19 cellular contexts compared by ENCODE assay signal in the genomic region with DNA sequence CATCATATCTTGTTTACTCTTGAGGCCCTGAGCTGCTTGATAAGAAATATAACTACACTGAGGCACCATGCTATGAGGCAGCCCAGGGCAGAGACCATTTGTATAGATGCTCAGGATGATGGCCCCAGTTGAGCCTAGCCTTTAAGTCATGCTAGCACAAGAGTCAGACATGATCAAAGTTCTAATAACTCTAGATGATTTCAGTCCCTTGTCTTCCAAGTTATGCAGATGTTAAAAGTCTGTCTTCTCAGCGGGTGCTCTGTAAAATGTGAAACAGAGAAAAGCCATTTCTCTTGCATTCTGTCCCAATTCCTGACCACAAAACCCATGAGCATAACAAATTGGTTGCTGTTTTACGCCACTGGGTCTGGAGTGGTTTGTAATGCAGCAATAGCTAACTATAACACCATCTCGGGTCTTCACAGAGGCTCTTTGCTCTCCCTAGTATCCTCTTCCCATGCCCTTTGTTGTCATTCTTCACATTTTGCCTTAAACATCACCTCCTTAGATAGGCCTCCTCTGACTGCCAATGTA. TPM values are rescaled to one million over a fixed set of nuclear protein-coding genes. Genes with fewer than 3 reads are reported as not detected.
A peak's percentile ranks its signal among the peaks of the same experiment; 100 is the strongest.
DNase-seq lines count a peak whose midpoint lies in the region; ATAC-seq and TF ChIP-seq lines count a peak whose summit lies in the region.
"Had no signal": no experiment of that assay in that cellular context is flagged by ENCODE, and none has a peak within 500 bp of the region (broad histone marks: within the 10 kb centered on the region; RNA-seq: fewer than 3 reads in every experiment).

No MANE protein-coding gene starts in this region.

- no peak overlapping the region for H3K27ac ChIP-seq in OCI-LY3 (ENCODE audit: low read length)
- H3K27ac ChIP-seq: foreskin keratinocyte, thoracic aorta had no signal

- no peak overlapping the region for H3K9ac ChIP-seq in OCI-LY3 (ENCODE audit: low read length)

- no peak overlapping the region for H3K4me3 ChIP-seq in OCI-LY3 (ENCODE audit: low read length)
- H3K4me3 ChIP-seq: lung, thoracic aorta had no signal

- peak; percentile 94 for ATAC-seq in GM18909 (IDR thresholded peaks at IDR 0.05; ENCODE audit: poor library complexity, unreplicated experiment)
- ATAC-seq in GM21529 (IDR thresholded peaks at IDR 0.05; ENCODE audit: unreplicated experiment) = peak; percentile 68
- peak; percentile 73 for ATAC-seq in HG03025 (IDR thresholded peaks at IDR 0.05; ENCODE audit: low FRiP score, unreplicated experiment)
- no peak for ATAC-seq in Right ventricle myocardium inferior
- ATAC-seq in left colon = no peak
- ATAC-seq: activated CD4-positive, alpha-beta T cell treated with anti-CD3 and anti-CD28 coated beads for 36 hours; foreskin keratinocyte; natural killer cell treated with Interleukin-12 subunit alpha and Interleukin-12 subunit beta and Interleukin-15 and Interleukin-18, amount 100 ng/mL, for 72 hours; T-helper 17 cell had no signal

- peaks cover 27% of the 10 kb centered on the region for H3K27me3 ChIP-seq in OCI-LY3 (ENCODE audit: low read depth, low read length)

- peak overlapping the region; percentile 4; the same call in 1 of the 2 replicates for H3K4me2 ChIP-seq in OCI-LY3 (ENCODE audit: low read length)

- H3K9me3 ChIP-seq in OCI-LY3 (ENCODE audit: insufficient read depth, low read length) = peaks cover 8% of the 10 kb centered on the region
- H3K9me3 ChIP-seq: thoracic aorta had no signal

- H2AFZ ChIP-seq in OCI-LY3 (ENCODE audit: low read depth, low read length) = no peak overlapping the region

- H4K20me1 ChIP-seq in OCI-LY3 (ENCODE audit: insufficient read depth, low read length) = no peaks in the 10 kb centered on the region

- H3K36me3 ChIP-seq in OCI-LY3 (replicated peaks; ENCODE audit: low read depth, low read length) = peaks cover 5% of the 10 kb centered on the region
- H3K36me3 ChIP-seq: thoracic aorta had no signal

- no peak for TF ChIP-seq CTCF in OCI-LY3 (IDR thresholded peaks at IDR 0.05; ENCODE audit: low read depth, low read length)

- no peak for DNase-seq in retina
- DNase-seq in Right ventricle myocardium inferior (ENCODE audit: missing footprints) = no peak
- DNase-seq in NCI-H226 = no peak
- no peak for DNase-seq in left colon
- DNase-seq: activated CD4-positive, alpha-beta T cell treated with anti-CD3 and anti-CD28 coated beads for 36 hours; activated T-cell treated with anti-CD3 and anti-CD28 coated beads, Interleukin-2, amount 50 U/mL, for 48 hours; endodermal cell; foreskin keratinocyte; NCI-H2081 treated with DMSO at 0.1 percent for 48 hours; Right ventricle myocardium superior; stimulated activated CD4-positive, alpha-beta T cell treated with anti-CD3 and anti-CD28 coated beads, Interleukin-1b, Interleukin-23, amount 100 ng/mL, for 48 hours; T-helper 17 cell had no signal

- no peaks in the 10 kb centered on the region for H3K79me2 ChIP-seq in OCI-LY3 (ENCODE audit: low read length)

- peaks cover 11% of the 10 kb centered on the region for H3K4me1 ChIP-seq in OCI-LY3 (ENCODE audit: low read length)
- H3K4me1 ChIP-seq: foreskin keratinocyte had no signal

- intact Hi-C loops in Right ventricle myocardium inferior (cut with DNase I) (no loop called here), left colon (cut with DNase I, micrococcal nuclease) (no loop called here)

RNA-seq across cellular contexts. Expression of gene NXPH2, which starts 49.6 kb away (rescaled TPM):
- total RNA-seq in Right ventricle myocardium inferior = not detected
- not detected for total RNA-seq in left colon
- total RNA-seq: activated CD4-positive, alpha-beta T cell treated with anti-CD3 and anti-CD28 coated beads for 36 hours; foreskin keratinocyte; lung; natural killer cell treated with Interleukin-12 subunit alpha and Interleukin-12 subunit beta and Interleukin-15 and Interleukin-18, amount 100 ng/mL, for 72 hours; Right ventricle myocardium superior; T-helper 17 cell; thoracic aorta had no signal

Comparison
In these comparisons a context has a peak if more than half of its experiments do, and no peak if none do; other contexts are left out.
1. ATAC-seq: peak in GM18909 (single experiment), GM21529 (single experiment) and HG03025 (single experiment); none in Right ventricle myocardium inferior (single experiment) and left colon (single experiment).